ENCODE assay signal across 1 cellular context in the genomic region with DNA sequence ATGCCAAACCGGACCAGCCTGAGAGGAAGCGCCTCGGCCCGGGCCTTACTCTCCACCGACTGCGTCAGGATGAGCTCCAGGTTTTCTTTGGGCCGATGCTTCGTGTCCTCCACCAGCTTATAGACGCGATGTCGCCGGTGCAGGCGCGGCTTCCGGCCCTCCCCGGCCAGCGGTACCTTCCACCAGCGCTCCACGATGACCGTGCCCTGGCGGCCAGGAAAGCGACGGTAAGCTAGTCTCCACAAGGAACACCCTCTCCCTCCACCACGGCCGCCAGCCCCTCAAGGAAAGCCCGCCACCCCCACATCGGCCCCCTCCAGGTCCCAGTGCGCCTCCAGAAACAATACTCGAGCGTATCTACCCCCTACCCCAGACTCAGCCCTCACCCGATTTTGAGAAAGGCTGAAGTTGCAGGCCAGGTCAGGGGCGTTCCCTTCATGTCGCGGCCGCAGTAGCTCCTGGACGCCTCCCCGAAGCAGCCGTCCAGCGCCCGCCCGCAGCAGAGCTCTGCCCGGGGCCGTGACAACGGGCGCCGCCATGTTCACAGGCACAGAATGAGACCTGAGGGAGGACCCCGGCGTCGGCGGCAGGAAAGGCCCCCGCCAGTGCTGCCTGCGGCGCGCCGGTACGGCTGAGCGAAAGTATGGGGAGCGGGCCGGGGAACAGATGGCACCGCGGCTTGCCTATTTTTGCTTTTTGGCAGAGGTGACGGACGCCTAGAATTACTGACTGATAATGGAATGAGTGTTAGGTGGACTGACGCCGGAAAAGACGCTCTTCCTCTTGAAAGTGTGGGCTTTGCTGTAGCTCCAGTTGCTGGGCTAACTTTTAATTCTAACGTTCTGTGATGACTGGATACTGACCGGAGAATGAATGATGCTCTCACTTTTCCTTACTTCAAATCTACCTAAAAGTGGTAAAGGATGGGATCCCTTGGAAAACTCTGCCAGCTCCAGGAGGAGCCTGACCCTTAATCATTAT.
TF ChIP-seq lines count a peak whose summit lies in the region.

A gene (minus strand): TSS at position 556 of the 981 bp plus-strand sequence. CDS start 17 bp downstream, at position 539.

TF ChIP-seq in HepG2, 621 proteins besides CTCF, POLR2A, EP300 and RAD21 (continued from another document and continues in another):
- TF ChIP-seq GATAD2A (CRISPR knock-in tag; IDR thresholded peaks at IDR 0.05) (0 out of 2 replicates have a peak, but pooled peaks have one; percentile 33), FOXM1 (CRISPR knock-in tag; IDR thresholded peaks at IDR 0.05) (no peak), ARNT (IDR thresholded peaks at IDR 0.05) (no peak), ZNF83 (CRISPR knock-in tag; IDR thresholded peaks at IDR 0.05; ENCODE audit: borderline replicate concordance) (peak; percentile 62; the same call in 1 of the 2 replicates), ZBTB20 (CRISPR knock-in tag; IDR thresholded peaks at IDR 0.05; ENCODE audit: borderline replicate concordance, low read depth) (0 out of 2 replicates have a peak, but pooled peaks have one; percentile 72), IRF2 (CRISPR knock-in tag; IDR thresholded peaks at IDR 0.05) (no peak), ZNF7 (CRISPR knock-in tag; IDR thresholded peaks at IDR 0.05) (no peak), CCAR2 (optimal IDR thresholded peaks at IDR 0.05; ENCODE audit: low read depth, low read length) (no peak), HDAC1 (CRISPR knock-in tag; IDR thresholded peaks at IDR 0.05) (peak; percentile 98), POLR2AphosphoS2 (IDR thresholded peaks at IDR 0.05; ENCODE audit: low read depth, low read length) (no peak), ZNF552 (CRISPR knock-in tag; IDR thresholded peaks at IDR 0.05; ENCODE audit: borderline replicate concordance) (no peak; the same call in 1 of the 2 replicates), ZNF367 (CRISPR knock-in tag; IDR thresholded peaks at IDR 0.05; ENCODE audit: borderline replicate concordance) (no peak), ZNF337 (CRISPR knock-in tag; IDR thresholded peaks at IDR 0.05; ENCODE audit: borderline replicate concordance, low read depth) (peak; percentile 86; the same call in 1 of the 2 replicates), ZFX (CRISPR knock-in tag; IDR thresholded peaks at IDR 0.05; ENCODE audit: low read depth) (peak; percentile 91), ZFP37 (CRISPR knock-in tag; IDR thresholded peaks at IDR 0.05; ENCODE audit: borderline replicate concordance) (no peak), POGZ (CRISPR knock-in tag; IDR thresholded peaks at IDR 0.05) (peak; percentile 41; the same call in 1 of the 2 replicates), MAFK (conservative IDR thresholded peaks at IDR 0.05 in 1 of 2, IDR thresholded peaks at IDR 0.05 in 1 of 2; ENCODE audit: low read length in 2 of 2) (no peak; a peak in 1 of 4 replicates), RFX1 (IDR thresholded peaks at IDR 0.05) (no peak), ZNF510 (CRISPR knock-in tag; IDR thresholded peaks at IDR 0.05; ENCODE audit: low read depth) (no peak), ZNF547 (CRISPR knock-in tag; IDR thresholded peaks at IDR 0.05) (peak; percentile 90), JARID2 (CRISPR knock-in tag; IDR thresholded peaks at IDR 0.05; ENCODE audit: insufficient replicate concordance) (no peak), KLF12 (CRISPR knock-in tag; IDR thresholded peaks at IDR 0.05; ENCODE audit: borderline replicate concordance) (0 out of 2 replicates have a peak, but pooled peaks have one; percentile 67), PHF20 (CRISPR knock-in tag; IDR thresholded peaks at IDR 0.05) (peak; percentile 99), ZSCAN25 (CRISPR knock-in tag; IDR thresholded peaks at IDR 0.05) (0 out of 2 replicates have a peak, but pooled peaks have one; percentile 44)
- TF ChIP-seq, protein P1, sequence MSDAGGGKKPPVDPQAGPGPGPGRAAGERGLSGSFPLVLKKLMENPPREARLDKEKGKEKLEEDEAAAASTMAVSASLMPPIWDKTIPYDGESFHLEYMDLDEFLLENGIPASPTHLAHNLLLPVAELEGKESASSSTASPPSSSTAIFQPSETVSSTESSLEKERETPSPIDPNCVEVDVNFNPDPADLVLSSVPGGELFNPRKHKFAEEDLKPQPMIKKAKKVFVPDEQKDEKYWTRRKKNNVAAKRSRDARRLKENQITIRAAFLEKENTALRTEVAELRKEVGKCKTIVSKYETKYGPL (CRISPR knock-in tag; IDR thresholded peaks at IDR 0.05), result no peak
- TF ChIP-seq, protein P2, sequence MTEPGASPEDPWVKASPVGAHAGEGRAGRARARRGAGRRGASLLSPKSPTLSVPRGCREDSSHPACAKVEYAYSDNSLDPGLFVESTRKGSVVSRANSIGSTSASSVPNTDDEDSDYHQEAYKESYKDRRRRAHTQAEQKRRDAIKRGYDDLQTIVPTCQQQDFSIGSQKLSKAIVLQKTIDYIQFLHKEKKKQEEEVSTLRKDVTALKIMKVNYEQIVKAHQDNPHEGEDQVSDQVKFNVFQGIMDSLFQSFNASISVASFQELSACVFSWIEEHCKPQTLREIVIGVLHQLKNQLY (CRISPR knock-in tag; IDR thresholded peaks at IDR 0.05), result no peak
- TF ChIP-seq, protein P3, sequence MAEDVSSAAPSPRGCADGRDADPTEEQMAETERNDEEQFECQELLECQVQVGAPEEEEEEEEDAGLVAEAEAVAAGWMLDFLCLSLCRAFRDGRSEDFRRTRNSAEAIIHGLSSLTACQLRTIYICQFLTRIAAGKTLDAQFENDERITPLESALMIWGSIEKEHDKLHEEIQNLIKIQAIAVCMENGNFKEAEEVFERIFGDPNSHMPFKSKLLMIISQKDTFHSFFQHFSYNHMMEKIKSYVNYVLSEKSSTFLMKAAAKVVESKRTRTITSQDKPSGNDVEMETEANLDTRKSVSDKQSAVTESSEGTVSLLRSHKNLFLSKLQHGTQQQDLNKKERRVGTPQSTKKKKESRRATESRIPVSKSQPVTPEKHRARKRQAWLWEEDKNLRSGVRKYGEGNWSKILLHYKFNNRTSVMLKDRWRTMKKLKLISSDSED (CRISPR knock-in tag; IDR thresholded peaks at IDR 0.05), result no peak
- TF ChIP-seq, protein P4, sequence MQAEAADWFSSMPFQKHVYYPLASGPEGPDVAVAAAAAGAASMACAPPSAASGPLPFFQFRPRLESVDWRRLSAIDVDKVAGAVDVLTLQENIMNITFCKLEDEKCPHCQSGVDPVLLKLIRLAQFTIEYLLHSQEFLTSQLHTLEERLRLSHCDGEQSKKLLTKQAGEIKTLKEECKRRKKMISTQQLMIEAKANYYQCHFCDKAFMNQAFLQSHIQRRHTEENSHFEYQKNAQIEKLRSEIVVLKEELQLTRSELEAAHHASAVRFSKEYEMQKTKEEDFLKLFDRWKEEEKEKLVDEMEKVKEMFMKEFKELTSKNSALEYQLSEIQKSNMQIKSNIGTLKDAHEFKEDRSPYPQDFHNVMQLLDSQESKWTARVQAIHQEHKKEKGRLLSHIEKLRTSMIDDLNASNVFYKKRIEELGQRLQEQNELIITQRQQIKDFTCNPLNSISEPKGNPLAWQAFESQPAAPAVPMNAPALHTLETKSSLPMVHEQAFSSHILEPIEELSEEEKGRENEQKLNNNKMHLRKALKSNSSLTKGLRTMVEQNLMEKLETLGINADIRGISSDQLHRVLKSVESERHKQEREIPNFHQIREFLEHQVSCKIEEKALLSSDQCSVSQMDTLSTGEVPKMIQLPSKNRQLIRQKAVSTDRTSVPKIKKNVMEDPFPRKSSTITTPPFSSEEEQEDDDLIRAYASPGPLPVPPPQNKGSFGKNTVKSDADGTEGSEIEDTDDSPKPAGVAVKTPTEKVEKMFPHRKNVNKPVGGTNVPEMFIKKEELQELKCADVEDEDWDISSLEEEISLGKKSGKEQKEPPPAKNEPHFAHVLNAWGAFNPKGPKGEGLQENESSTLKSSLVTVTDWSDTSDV (CRISPR knock-in tag; IDR thresholded peaks at IDR 0.05), result no peak
- TF ChIP-seq, protein P5, sequence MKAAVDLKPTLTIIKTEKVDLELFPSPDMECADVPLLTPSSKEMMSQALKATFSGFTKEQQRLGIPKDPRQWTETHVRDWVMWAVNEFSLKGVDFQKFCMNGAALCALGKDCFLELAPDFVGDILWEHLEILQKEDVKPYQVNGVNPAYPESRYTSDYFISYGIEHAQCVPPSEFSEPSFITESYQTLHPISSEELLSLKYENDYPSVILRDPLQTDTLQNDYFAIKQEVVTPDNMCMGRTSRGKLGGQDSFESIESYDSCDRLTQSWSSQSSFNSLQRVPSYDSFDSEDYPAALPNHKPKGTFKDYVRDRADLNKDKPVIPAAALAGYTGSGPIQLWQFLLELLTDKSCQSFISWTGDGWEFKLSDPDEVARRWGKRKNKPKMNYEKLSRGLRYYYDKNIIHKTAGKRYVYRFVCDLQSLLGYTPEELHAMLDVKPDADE (CRISPR knock-in tag; IDR thresholded peaks at IDR 0.05), result no peak
- TF ChIP-seq, protein P6, sequence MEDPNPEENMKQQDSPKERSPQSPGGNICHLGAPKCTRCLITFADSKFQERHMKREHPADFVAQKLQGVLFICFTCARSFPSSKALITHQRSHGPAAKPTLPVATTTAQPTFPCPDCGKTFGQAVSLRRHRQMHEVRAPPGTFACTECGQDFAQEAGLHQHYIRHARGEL (CRISPR knock-in tag; IDR thresholded peaks at IDR 0.05), result no peak
- TF ChIP-seq, protein P7, sequence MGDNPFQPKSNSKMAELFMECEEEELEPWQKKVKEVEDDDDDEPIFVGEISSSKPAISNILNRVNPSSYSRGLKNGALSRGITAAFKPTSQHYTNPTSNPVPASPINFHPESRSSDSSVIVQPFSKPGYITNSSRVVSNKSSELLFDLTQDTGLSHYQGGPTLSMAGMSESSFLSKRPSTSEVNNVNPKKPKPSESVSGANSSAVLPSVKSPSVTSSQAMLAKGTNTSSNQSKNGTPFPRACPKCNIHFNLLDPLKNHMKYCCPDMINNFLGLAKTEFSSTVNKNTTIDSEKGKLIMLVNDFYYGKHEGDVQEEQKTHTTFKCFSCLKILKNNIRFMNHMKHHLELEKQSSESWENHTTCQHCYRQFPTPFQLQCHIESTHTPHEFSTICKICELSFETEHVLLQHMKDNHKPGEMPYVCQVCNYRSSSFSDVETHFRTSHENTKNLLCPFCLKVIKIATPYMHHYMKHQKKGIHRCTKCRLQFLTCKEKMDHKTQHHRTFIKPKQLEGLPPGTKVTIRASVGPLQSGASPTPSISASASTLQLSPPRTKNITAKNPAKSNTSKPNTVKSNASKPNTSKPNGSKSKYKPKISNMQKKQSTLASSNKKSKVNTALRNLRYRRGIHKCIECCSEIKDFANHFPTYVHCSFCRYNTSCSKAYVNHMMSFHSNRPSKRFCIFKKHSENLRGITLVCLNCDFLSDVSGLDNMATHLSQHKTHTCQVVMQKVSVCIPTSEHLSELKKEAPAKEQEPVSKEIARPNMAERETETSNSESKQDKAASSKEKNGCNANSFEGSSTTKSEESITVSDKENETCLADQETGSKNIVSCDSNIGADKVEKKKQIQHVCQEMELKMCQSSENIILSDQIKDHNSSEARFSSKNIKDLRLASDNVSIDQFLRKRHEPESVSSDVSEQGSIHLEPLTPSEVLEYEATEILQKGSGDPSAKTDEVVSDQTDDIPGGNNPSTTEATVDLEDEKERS (CRISPR knock-in tag; IDR thresholded peaks at IDR 0.05), result peak; percentile 76; the same call in 1 of the 2 replicates
- TF ChIP-seq, protein P8, sequence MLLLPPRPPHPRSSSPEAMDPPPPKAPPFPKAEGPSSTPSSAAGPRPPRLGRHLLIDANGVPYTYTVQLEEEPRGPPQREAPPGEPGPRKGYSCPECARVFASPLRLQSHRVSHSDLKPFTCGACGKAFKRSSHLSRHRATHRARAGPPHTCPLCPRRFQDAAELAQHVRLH (CRISPR knock-in tag; IDR thresholded peaks at IDR 0.05; ENCODE audit: borderline replicate concordance, low read depth), result peak; percentile 75; the same call in 1 of the 2 replicates
- TF ChIP-seq, protein P9, sequence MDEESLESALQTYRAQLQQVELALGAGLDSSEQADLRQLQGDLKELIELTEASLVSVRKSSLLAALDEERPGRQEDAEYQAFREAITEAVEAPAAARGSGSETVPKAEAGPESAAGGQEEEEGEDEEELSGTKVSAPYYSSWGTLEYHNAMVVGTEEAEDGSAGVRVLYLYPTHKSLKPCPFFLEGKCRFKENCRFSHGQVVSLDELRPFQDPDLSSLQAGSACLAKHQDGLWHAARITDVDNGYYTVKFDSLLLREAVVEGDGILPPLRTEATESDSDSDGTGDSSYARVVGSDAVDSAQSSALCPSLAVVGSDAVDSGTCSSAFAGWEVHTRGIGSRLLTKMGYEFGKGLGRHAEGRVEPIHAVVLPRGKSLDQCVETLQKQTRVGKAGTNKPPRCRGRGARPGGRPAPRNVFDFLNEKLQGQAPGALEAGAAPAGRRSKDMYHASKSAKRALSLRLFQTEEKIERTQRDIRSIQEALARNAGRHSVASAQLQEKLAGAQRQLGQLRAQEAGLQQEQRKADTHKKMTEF (CRISPR knock-in tag; IDR thresholded peaks at IDR 0.05), result peak; percentile 79; the same call in 1 of the 2 replicates
- TF ChIP-seq, protein P10, sequence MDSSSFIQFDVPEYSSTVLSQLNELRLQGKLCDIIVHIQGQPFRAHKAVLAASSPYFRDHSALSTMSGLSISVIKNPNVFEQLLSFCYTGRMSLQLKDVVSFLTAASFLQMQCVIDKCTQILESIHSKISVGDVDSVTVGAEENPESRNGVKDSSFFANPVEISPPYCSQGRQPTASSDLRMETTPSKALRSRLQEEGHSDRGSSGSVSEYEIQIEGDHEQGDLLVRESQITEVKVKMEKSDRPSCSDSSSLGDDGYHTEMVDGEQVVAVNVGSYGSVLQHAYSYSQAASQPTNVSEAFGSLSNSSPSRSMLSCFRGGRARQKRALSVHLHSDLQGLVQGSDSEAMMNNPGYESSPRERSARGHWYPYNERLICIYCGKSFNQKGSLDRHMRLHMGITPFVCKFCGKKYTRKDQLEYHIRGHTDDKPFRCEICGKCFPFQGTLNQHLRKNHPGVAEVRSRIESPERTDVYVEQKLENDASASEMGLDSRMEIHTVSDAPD (CRISPR knock-in tag; IDR thresholded peaks at IDR 0.05), result peak; percentile 89; the same call in 1 of the 2 replicates
- TF ChIP-seq, protein P11, sequence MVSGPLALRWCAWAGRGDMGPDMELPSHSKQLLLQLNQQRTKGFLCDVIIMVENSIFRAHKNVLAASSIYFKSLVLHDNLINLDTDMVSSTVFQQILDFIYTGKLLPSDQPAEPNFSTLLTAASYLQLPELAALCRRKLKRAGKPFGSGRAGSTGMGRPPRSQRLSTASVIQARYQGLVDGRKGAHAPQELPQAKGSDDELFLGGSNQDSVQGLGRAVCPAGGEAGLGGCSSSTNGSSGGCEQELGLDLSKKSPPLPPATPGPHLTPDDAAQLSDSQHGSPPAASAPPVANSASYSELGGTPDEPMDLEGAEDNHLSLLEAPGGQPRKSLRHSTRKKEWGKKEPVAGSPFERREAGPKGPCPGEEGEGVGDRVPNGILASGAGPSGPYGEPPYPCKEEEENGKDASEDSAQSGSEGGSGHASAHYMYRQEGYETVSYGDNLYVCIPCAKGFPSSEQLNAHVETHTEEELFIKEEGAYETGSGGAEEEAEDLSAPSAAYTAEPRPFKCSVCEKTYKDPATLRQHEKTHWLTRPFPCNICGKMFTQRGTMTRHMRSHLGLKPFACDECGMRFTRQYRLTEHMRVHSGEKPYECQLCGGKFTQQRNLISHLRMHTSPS (CRISPR knock-in tag; IDR thresholded peaks at IDR 0.05; ENCODE audit: low read depth), result 0 out of 2 replicates have a peak, but pooled peaks have one; percentile 29
